Comparison of ENCODE assay signal across 9 cellular contexts in the genomic region with DNA sequence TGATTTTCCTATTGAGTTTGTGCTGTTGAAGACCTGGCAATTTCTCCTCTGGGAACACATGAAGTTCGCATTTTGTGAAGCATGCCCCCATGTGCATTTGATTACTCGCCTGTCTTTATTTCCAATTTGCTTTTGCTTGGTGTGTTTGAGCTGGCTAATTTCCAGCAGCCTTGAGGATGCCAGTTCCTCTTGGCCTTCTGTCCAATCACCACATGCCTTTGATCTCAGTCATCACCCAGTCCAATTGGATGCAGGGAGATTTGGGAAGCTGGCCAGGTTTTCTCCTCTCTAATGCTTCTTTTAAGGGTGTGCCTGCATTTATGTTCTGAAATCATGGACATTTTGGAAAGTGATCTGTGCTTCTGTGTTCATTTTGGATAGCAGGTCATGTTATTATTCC. TPM values are rescaled to one million over a fixed set of nuclear protein-coding genes. Genes with fewer than 3 reads are reported as not detected.
DNase-seq lines count a peak whose midpoint lies in the region; ATAC-seq and TF ChIP-seq lines count a peak whose summit lies in the region.
"Had no signal": no experiment of that assay in that cellular context is flagged by ENCODE, and none has a peak within 500 bp of the region (broad histone marks: within the 10 kb centered on the region; RNA-seq: fewer than 3 reads in every experiment).

No MANE protein-coding gene starts in this region.

- H3K27ac Mint-ChIP-seq in GM23338 (peak overlapping the region; percentile 35; the same call in 1 of the 2 replicates), T-helper 17 cell (no peak overlapping the region)
- H3K27ac Mint-ChIP-seq: IgD-negative memory B cell had no signal

- H3K79me2 ChIP-seq in GM23338 (replicated peaks; ENCODE audit: insufficient read depth), result no peaks in the 10 kb centered on the region

- H3K4me1 Mint-ChIP-seq in GM23338 (peaks cover 54% of the 10 kb centered on the region), T-helper 17 cell (peaks cover 2% of the 10 kb centered on the region)

- no peak overlapping the region for H2AFZ ChIP-seq in GM23338

- no peak overlapping the region for H3K4me3 ChIP-seq in GM23338
- H3K4me3 ChIP-seq in fibroblast of villous mesenchyme (ENCODE audit: low read depth, low read length), result no peak overlapping the region

- no peak overlapping the region for H3K27ac ChIP-seq in GM23338 (ENCODE audit: low read depth)

- no peak overlapping the region for H3K4me2 ChIP-seq in GM23338

- H3K9me3 ChIP-seq in T-helper 17 cell (ENCODE audit: control insufficient read depth, low read length, poor library complexity, severe bottlenecking), result no peaks in the 10 kb centered on the region

- ATAC-seq in GM23338 (no peak), T-helper 17 cell (no peak), HG03196 (IDR thresholded peaks at IDR 0.05; ENCODE audit: unreplicated experiment) (no peak)
- no peak for ATAC-seq in stimulated activated naive CD8-positive, alpha-beta T cell treated with anti-CD3 and anti-CD28 coated beads, Interleukin-15, Interleukin-2, amounts not matched to agents 100 U/mL and 50 U/mL, for 24 hours

- no peak overlapping the region for H3K4me3 Mint-ChIP-seq in GM23338
- no peak overlapping the region for H3K4me3 Mint-ChIP-seq in T-helper 17 cell
- H3K4me3 Mint-ChIP-seq: IgD-negative memory B cell had no signal

- DNase-seq in GM23338 (ENCODE audit: low spot score) (no peak), RKO (ENCODE audit: low spot score) (peak; percentile 28), fibroblast of villous mesenchyme (ENCODE audit: low read depth) (peak; percentile 58), stromal cell of bone marrow (ENCODE audit: low read depth) (peak; percentile 96), T-helper 17 cell (no peak), GM19238 (ENCODE audit: insufficient read length, low spot score) (no peak)
- DNase-seq in stimulated activated naive CD8-positive, alpha-beta T cell treated with anti-CD3 and anti-CD28 coated beads, Interleukin-15, Interleukin-2, amounts not matched to agents 100 U/mL and 50 U/mL, for 24 hours, result no peak

- no peaks in the 10 kb centered on the region for H3K36me3 ChIP-seq in GM23338 (ENCODE audit: insufficient read depth)

- H3K4me1 ChIP-seq in GM23338 (ENCODE audit: insufficient read depth), result peaks cover 20% of the 10 kb centered on the region

- H3K36me3 Mint-ChIP-seq in GM23338 (ENCODE audit: low read depth) (no peaks in the 10 kb centered on the region), T-helper 17 cell (ENCODE audit: low read depth) (no peaks in the 10 kb centered on the region)
- H3K36me3 Mint-ChIP-seq: IgD-negative memory B cell had no signal

- no peaks in the 10 kb centered on the region for H3F3A ChIP-seq in GM23338 (replicated peaks; ENCODE audit: low read depth)

- no peaks in the 10 kb centered on the region for H4K20me1 ChIP-seq in GM23338 (replicated peaks; ENCODE audit: insufficient read depth)

- no peaks in the 10 kb centered on the region for H3K9me3 Mint-ChIP-seq in GM23338
- H3K9me3 Mint-ChIP-seq: IgD-negative memory B cell had no signal

- H3K27me3 Mint-ChIP-seq in GM23338 (ENCODE audit: insufficient read depth, low read depth, poor library complexity) (peaks cover 3% of the 10 kb centered on the region), T-helper 17 cell (peaks cover 74% of the 10 kb centered on the region)

- no peaks in the 10 kb centered on the region for H3K9me2 ChIP-seq in GM23338 (ENCODE audit: insufficient read depth)

- no peaks in the 10 kb centered on the region for H3K27me3 ChIP-seq in GM23338 (ENCODE audit: insufficient read depth)

- no peak for TF ChIP-seq CTCF in GM23338 (conservative IDR thresholded peaks at IDR 0.05; ENCODE audit: low read depth in 2 of 2)
- no peak for TF ChIP-seq CTCF in fibroblast of villous mesenchyme (IDR thresholded peaks at IDR 0.05; ENCODE audit: insufficient read depth, low read depth, low read length)

TF ChIP-seq in GM23338, 12 proteins besides CTCF, POLR2A, EP300 and RAD21 (continues in another document):
- TF ChIP-seq, protein P1, sequence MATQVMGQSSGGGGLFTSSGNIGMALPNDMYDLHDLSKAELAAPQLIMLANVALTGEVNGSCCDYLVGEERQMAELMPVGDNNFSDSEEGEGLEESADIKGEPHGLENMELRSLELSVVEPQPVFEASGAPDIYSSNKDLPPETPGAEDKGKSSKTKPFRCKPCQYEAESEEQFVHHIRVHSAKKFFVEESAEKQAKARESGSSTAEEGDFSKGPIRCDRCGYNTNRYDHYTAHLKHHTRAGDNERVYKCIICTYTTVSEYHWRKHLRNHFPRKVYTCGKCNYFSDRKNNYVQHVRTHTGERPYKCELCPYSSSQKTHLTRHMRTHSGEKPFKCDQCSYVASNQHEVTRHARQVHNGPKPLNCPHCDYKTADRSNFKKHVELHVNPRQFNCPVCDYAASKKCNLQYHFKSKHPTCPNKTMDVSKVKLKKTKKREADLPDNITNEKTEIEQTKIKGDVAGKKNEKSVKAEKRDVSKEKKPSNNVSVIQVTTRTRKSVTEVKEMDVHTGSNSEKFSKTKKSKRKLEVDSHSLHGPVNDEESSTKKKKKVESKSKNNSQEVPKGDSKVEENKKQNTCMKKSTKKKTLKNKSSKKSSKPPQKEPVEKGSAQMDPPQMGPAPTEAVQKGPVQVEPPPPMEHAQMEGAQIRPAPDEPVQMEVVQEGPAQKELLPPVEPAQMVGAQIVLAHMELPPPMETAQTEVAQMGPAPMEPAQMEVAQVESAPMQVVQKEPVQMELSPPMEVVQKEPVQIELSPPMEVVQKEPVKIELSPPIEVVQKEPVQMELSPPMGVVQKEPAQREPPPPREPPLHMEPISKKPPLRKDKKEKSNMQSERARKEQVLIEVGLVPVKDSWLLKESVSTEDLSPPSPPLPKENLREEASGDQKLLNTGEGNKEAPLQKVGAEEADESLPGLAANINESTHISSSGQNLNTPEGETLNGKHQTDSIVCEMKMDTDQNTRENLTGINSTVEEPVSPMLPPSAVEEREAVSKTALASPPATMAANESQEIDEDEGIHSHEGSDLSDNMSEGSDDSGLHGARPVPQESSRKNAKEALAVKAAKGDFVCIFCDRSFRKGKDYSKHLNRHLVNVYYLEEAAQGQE (IDR thresholded peaks at IDR 0.05; ENCODE audit: unreplicated experiment), result no peak
- TF ChIP-seq POLR2AphosphoS5 (IDR thresholded peaks at IDR 0.05; ENCODE audit: low read depth) (no peak), EZH2 (IDR thresholded peaks at IDR 0.05; ENCODE audit: low read depth, unreplicated experiment) (no peak), EZH2phosphoT487 (IDR thresholded peaks at IDR 0.05; ENCODE audit: unreplicated experiment) (no peak), STAT1 (IDR thresholded peaks at IDR 0.05; ENCODE audit: unreplicated experiment) (no peak), ZNF331 (CRISPR knock-in tag; IDR thresholded peaks at IDR 0.05; ENCODE audit: low read depth) (no peak), ZNF114 (CRISPR knock-in tag; IDR thresholded peaks at IDR 0.05) (no peak), JUNB (IDR thresholded peaks at IDR 0.05; ENCODE audit: unreplicated experiment) (no peak), NANOG (IDR thresholded peaks at IDR 0.05; ENCODE audit: borderline replicate concordance) (no peak), CREB1 (CRISPR knock-in tag; IDR thresholded peaks at IDR 0.05; ENCODE audit: low read depth) (no peak)
- TF ChIP-seq, protein P2, sequence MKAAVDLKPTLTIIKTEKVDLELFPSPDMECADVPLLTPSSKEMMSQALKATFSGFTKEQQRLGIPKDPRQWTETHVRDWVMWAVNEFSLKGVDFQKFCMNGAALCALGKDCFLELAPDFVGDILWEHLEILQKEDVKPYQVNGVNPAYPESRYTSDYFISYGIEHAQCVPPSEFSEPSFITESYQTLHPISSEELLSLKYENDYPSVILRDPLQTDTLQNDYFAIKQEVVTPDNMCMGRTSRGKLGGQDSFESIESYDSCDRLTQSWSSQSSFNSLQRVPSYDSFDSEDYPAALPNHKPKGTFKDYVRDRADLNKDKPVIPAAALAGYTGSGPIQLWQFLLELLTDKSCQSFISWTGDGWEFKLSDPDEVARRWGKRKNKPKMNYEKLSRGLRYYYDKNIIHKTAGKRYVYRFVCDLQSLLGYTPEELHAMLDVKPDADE (IDR thresholded peaks at IDR 0.05), result no peak

RNA-seq across cellular contexts. Expression of a gene that starts 3.8 kb away (rescaled TPM):
- total RNA-seq in GM23338 (2014; rRNA removed; shearing (Covaris generic)), result 0.10 TPM in 1 of 2 replicates, not detected in the other
- polyA plus RNA-seq in GM23338 (2016; fragmentation: Nextera tagmentation; extraction: Ambion mirVana), result 0.52 and 0.73 TPM in 2 replicates
- under 0.01 and 1.3 TPM in 2 replicates for total RNA-seq in fibroblast of villous mesenchyme
- total RNA-seq in T-helper 17 cell, result not detected
- polyA plus RNA-seq: IgD-negative memory B cell had no signal

RNA-seq across cellular contexts. Expression of a gene that starts 24.4 kb away (rescaled TPM):
- 12.3 and 18.0 TPM in 2 replicates for total RNA-seq in GM23338 (2014; rRNA removed; shearing (Covaris generic))
- 6.4 and 6.9 TPM in 2 replicates for polyA plus RNA-seq in GM23338 (2016; fragmentation: Nextera tagmentation; extraction: Ambion mirVana)
- 11.2 and 13.9 TPM in 2 replicates for total RNA-seq in fibroblast of villous mesenchyme
- total RNA-seq in T-helper 17 cell, result 1 to 10 TPM; 1.5 to 8.8 TPM

Comparison
In these comparisons a context has a peak if more than half of its experiments do, and no peak if none do; other contexts are left out.
1. DNase-seq: peak in RKO (single experiment), fibroblast of villous mesenchyme (single experiment) and stromal cell of bone marrow (single experiment); none in GM23338 (single experiment), stimulated activated naive CD8-positive, alpha-beta T cell treated with anti-CD3 and anti-CD28 coated beads, Interleukin-15, Interleukin-2, amounts not matched to agents 100 U/mL and 50 U/mL, for 24 hours (single experiment), T-helper 17 cell (0 of 3) and GM19238 (single experiment).